Comparison of ENCODE assay signal across 1 cellular context in the genomic region with DNA sequence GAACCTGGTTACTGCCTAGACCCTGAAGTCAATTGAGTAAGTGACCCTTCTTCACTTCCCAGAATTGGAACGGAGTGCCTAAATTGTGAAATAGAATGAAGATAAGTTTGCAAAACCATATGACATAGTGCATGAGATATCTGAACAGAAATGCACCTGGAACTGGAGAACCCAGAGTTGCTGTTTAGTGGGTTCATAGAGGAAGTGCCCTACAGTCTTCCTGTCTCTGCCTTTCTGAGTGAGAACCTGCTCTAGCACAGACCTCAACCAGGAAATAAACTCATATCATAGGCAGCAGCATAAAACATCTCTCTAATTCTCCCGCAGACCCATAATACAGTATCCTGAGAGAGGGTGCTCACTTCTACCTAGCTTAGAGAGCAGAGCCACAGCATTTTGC.
TF ChIP-seq lines count a peak whose summit lies in the region.

No MANE protein-coding gene starts in this region.

TF ChIP-seq in GM23338, 12 proteins besides CTCF, POLR2A, EP300 and RAD21 (continued from another document):
- TF ChIP-seq, protein P1, sequence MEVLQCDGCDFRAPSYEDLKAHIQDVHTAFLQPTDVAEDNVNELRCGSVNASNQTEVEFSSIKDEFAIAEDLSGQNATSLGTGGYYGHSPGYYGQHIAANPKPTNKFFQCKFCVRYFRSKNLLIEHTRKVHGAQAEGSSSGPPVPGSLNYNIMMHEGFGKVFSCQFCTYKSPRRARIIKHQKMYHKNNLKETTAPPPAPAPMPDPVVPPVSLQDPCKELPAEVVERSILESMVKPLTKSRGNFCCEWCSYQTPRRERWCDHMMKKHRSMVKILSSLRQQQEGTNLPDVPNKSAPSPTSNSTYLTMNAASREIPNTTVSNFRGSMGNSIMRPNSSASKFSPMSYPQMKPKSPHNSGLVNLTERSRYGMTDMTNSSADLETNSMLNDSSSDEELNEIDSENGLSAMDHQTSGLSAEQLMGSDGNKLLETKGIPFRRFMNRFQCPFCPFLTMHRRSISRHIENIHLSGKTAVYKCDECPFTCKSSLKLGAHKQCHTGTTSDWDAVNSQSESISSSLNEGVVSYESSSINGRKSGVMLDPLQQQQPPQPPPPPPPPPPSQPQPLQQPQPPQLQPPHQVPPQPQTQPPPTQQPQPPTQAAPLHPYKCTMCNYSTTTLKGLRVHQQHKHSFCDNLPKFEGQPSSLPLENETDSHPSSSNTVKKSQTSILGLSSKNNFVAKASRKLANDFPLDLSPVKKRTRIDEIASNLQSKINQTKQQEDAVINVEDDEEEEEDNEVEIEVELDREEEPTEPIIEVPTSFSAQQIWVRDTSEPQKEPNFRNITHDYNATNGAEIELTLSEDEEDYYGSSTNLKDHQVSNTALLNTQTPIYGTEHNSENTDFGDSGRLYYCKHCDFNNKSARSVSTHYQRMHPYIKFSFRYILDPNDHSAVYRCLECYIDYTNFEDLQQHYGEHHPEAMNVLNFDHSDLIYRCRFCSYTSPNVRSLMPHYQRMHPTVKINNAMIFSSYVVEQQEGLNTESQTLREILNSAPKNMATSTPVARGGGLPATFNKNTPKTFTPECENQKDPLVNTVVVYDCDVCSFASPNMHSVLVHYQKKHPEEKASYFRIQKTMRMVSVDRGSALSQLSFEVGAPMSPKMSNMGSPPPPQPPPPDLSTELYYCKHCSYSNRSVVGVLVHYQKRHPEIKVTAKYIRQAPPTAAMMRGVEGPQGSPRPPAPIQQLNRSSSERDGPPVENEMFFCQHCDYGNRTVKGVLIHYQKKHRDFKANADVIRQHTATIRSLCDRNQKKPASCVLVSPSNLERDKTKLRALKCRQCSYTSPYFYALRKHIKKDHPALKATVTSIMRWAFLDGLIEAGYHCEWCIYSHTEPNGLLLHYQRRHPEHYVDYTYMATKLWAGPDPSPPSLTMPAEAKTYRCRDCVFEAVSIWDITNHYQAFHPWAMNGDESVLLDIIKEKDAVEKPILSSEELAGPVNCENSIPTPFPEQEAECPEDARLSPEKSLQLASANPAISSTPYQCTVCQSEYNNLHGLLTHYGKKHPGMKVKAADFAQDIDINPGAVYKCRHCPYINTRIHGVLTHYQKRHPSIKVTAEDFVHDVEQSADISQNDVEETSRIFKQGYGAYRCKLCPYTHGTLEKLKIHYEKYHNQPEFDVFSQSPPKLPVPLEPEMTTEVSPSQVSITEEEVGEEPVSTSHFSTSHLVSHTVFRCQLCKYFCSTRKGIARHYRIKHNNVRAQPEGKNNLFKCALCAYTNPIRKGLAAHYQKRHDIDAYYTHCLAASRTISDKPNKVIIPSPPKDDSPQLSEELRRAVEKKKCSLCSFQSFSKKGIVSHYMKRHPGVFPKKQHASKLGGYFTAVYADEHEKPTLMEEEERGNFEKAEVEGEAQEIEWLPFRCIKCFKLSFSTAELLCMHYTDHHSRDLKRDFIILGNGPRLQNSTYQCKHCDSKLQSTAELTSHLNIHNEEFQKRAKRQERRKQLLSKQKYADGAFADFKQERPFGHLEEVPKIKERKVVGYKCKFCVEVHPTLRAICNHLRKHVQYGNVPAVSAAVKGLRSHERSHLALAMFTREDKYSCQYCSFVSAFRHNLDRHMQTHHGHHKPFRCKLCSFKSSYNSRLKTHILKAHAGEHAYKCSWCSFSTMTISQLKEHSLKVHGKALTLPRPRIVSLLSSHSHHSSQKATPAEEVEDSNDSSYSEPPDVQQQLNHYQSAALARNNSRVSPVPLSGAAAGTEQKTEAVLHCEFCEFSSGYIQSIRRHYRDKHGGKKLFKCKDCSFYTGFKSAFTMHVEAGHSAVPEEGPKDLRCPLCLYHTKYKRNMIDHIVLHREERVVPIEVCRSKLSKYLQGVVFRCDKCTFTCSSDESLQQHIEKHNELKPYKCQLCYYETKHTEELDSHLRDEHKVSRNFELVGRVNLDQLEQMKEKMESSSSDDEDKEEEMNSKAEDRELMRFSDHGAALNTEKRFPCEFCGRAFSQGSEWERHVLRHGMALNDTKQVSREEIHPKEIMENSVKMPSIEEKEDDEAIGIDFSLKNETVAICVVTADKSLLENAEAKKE (CRISPR knock-in tag; IDR thresholded peaks at IDR 0.05) = no peak
- no peak for TF ChIP-seq POLR2AphosphoS5 (IDR thresholded peaks at IDR 0.05; ENCODE audit: low read depth)
- TF ChIP-seq, protein P2, sequence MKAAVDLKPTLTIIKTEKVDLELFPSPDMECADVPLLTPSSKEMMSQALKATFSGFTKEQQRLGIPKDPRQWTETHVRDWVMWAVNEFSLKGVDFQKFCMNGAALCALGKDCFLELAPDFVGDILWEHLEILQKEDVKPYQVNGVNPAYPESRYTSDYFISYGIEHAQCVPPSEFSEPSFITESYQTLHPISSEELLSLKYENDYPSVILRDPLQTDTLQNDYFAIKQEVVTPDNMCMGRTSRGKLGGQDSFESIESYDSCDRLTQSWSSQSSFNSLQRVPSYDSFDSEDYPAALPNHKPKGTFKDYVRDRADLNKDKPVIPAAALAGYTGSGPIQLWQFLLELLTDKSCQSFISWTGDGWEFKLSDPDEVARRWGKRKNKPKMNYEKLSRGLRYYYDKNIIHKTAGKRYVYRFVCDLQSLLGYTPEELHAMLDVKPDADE (IDR thresholded peaks at IDR 0.05) = no peak
- no peak for TF ChIP-seq CREB1 (CRISPR knock-in tag; IDR thresholded peaks at IDR 0.05; ENCODE audit: low read depth)
- no peak for TF ChIP-seq NANOG (IDR thresholded peaks at IDR 0.05; ENCODE audit: borderline replicate concordance)
- no peak for TF ChIP-seq ZNF114 (CRISPR knock-in tag; IDR thresholded peaks at IDR 0.05)
- no peak for TF ChIP-seq EZH2 (IDR thresholded peaks at IDR 0.05; ENCODE audit: low read depth, unreplicated experiment)
- TF ChIP-seq EZH2phosphoT487 (IDR thresholded peaks at IDR 0.05; ENCODE audit: unreplicated experiment) = no peak
- no peak for TF ChIP-seq ZNF331 (CRISPR knock-in tag; IDR thresholded peaks at IDR 0.05; ENCODE audit: low read depth)
- no peak for TF ChIP-seq JUNB (IDR thresholded peaks at IDR 0.05; ENCODE audit: unreplicated experiment)
